Comparison of ENCODE assay signal across 8 cellular contexts in the genomic region with DNA sequence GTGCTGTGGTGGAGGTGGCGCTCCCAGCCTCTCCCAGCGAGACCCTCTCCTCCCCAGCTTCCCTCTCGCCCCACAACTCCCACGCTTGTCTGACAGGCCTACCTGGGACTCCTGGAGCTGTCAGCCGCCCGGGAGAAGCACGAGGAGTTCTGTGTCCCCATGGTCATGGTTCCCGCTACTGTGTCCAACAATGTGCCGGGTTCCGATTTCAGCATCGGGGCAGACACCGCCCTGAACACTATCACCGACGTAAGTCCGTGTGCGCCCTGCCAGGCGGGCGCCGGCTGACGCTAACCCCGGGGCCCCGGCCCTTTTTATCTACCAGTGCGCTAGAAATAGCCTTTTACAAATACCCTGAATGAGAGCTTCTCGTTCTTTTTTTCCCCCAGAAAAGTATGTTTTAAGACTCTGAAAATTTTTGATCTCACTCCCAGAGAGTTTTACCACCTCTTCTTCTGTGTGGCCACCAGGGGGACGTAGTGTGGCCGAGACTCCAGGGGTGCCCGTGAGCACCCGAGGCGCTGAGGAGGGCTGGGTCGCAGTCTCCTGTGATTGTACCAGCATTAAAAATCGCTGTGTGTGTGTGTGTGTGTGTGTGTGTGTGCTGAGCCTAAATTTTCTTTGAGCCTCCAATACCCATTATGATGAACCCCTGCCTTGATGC. TPM values are rescaled to one million over a fixed set of nuclear protein-coding genes. Genes with fewer than 3 reads are reported as not detected.
DNase-seq lines count a peak whose midpoint lies in the region; ATAC-seq and TF ChIP-seq lines count a peak whose summit lies in the region.

No MANE protein-coding gene starts in this region.

- CTCF ChIA-PET in Caco-2 (lab: Charles Lee) = interaction anchor here (0.8 kb wide), 1 partner anchor 29 kb away, joined by 3 read pairs; no protein-coding TSS in a partner anchor
- CTCF ChIA-PET in CD8-positive, alpha-beta memory T cell (lab: Charles Lee) = interaction anchor here (0.8 kb wide), 1 partner anchor 18 kb away, joined by 3 read pairs; no protein-coding TSS in a partner anchor

- ATAC-seq in right lobe of liver = peak in 1 of 4 donors; percentile 36
- ATAC-seq in GM18909 (IDR thresholded peaks at IDR 0.05; ENCODE audit: poor library complexity, unreplicated experiment) = no peak
- no peak for ATAC-seq in GM19395 (IDR thresholded peaks at IDR 0.05; ENCODE audit: unreplicated experiment)

- POLR2A ChIA-PET in Caco-2 (lab: Charles Lee) = interaction anchor here (0.6 kb wide), 1 partner anchor 142 kb away, joined by 3 read pairs; no protein-coding TSS in a partner anchor
- POLR2A ChIA-PET in CD8-positive, alpha-beta memory T cell (lab: Charles Lee) = no interaction called here

- DNase-seq in Caco-2 (peak in 1 of 2 experiments; percentile 59), HuH-7 (ENCODE audit: low spot score) (peak; percentile 79), brain microvascular endothelial cell (no peak), right lobe of liver (no peak), T-helper 9 cell (no peak)
- no peak for DNase-seq in CD8-positive, alpha-beta memory T cell

- 76% methylated on average over 16 of the region's 31 CpGs for WGBS in right lobe of liver (ENCODE audit: insufficient coverage, low coverage, low lambda C conversion rate, missing lambda C conversion rate)

- no peaks in the 10 kb centered on the region for H3K27me3 Mint-ChIP-seq in Caco-2 (ENCODE audit: insufficient read depth, unreplicated experiment)
- H3K27me3 Mint-ChIP-seq in CD8-positive, alpha-beta memory T cell = no peaks in the 10 kb centered on the region

- H3K4me3 ChIP-seq in Caco-2 (ENCODE audit: low read depth, low read length) = no peak overlapping the region
- no peak overlapping the region for H3K4me3 ChIP-seq in brain microvascular endothelial cell (ENCODE audit: low read depth, low read length)
- no peak overlapping the region for H3K4me3 ChIP-seq in right lobe of liver
- no peak overlapping the region for H3K4me3 ChIP-seq in CD8-positive, alpha-beta memory T cell (ENCODE audit: low read length)

- intact Hi-C loops in Caco-2 (cut with micrococcal nuclease; ENCODE audit: unreplicated experiment) (loop anchor here (1.0 kb wide), 1 partner anchor 11 kb away; no protein-coding TSS in a partner anchor), right lobe of liver (cut with DNase I) (no loop called here)

- no peaks in the 10 kb centered on the region for H3K9me3 Mint-ChIP-seq in Caco-2 (ENCODE audit: unreplicated experiment)
- H3K9me3 Mint-ChIP-seq in CD8-positive, alpha-beta memory T cell = no peaks in the 10 kb centered on the region

- H3K4me1 ChIP-seq in Caco-2 (no peaks in the 10 kb centered on the region), right lobe of liver (no peaks in the 10 kb centered on the region)
- no peaks in the 10 kb centered on the region for H3K4me1 ChIP-seq in CD8-positive, alpha-beta memory T cell (ENCODE audit: insufficient read depth, low read length)

- no TSS peak for BruUV-seq in Caco-2 (replicated peaks; lab: Mats Ljungman, UMichigan)

- no peaks in the 10 kb centered on the region for H3K4me1 Mint-ChIP-seq in Caco-2 (ENCODE audit: low read depth, unreplicated experiment)
- no peaks in the 10 kb centered on the region for H3K4me1 Mint-ChIP-seq in CD8-positive, alpha-beta memory T cell

- H3K36me3 ChIP-seq in Caco-2 (ENCODE audit: control insufficient read depth, insufficient read depth, low read length) (peaks cover 8% of the 10 kb centered on the region), brain microvascular endothelial cell (replicated peaks) (peaks cover 58% of the 10 kb centered on the region), right lobe of liver (no peaks in the 10 kb centered on the region)
- H3K36me3 ChIP-seq in CD8-positive, alpha-beta memory T cell (ENCODE audit: insufficient read depth, low read length) = peaks cover 9% of the 10 kb centered on the region

- H3K27me3 ChIP-seq in Caco-2 (replicated peaks; ENCODE audit: control insufficient read depth, insufficient read depth, low read length) (no peaks in the 10 kb centered on the region), brain microvascular endothelial cell (replicated peaks) (no peaks in the 10 kb centered on the region), right lobe of liver (no peaks in the 10 kb centered on the region)
- no peaks in the 10 kb centered on the region for H3K27me3 ChIP-seq in CD8-positive, alpha-beta memory T cell (ENCODE audit: insufficient read depth, low read length, poor library complexity, severe bottlenecking)

- no peak overlapping the region for H3K27ac Mint-ChIP-seq in Caco-2 (ENCODE audit: unreplicated experiment)
- no peak overlapping the region for H3K27ac Mint-ChIP-seq in CD8-positive, alpha-beta memory T cell

- in situ Hi-C loops in brain microvascular endothelial cell (cut with HindIII; ENCODE audit: low pct_ligation_motif_present, low sequenced_read_pairs) = no loop called here

- H3K9me3 ChIP-seq in Caco-2 (no peaks in the 10 kb centered on the region), right lobe of liver (no peaks in the 10 kb centered on the region)
- H3K9me3 ChIP-seq in CD8-positive, alpha-beta memory T cell (ENCODE audit: low read length) = no peaks in the 10 kb centered on the region

- peaks cover 95% of the 10 kb centered on the region for H3K36me3 Mint-ChIP-seq in Caco-2 (ENCODE audit: insufficient read depth, unreplicated experiment)
- peaks cover 10 to 87% (median 25%) of the 10 kb centered on the region in 3 donors for H3K36me3 Mint-ChIP-seq in CD8-positive, alpha-beta memory T cell

- TF ChIP-seq CTCF in Caco-2 (IDR thresholded peaks at IDR 0.05; ENCODE audit: insufficient read depth in 1 of 2, low read depth in 1 of 2, low read length in 1 of 2, severe bottlenecking in 1 of 2, unreplicated experiment in 1 of 2) (peak; percentile 65 to 72), brain microvascular endothelial cell (IDR thresholded peaks at IDR 0.05; ENCODE audit: low read depth, low read length, missing control alignments) (peak; percentile 72), right lobe of liver (IDR thresholded peaks at IDR 0.05) (peak; percentile 12 to 33 (median 23))

- TF ChIP-seq POLR2A in right lobe of liver (IDR thresholded peaks at IDR 0.05) = no peak

- no peak overlapping the region for H3K4me3 Mint-ChIP-seq in Caco-2 (ENCODE audit: unreplicated experiment)
- H3K4me3 Mint-ChIP-seq in CD8-positive, alpha-beta memory T cell = no peak overlapping the region

- H3K27ac ChIP-seq in brain microvascular endothelial cell (no peak overlapping the region), right lobe of liver (no peak overlapping the region)
- no peak overlapping the region for H3K27ac ChIP-seq in CD8-positive, alpha-beta memory T cell (ENCODE audit: low read depth, low read length)

RNA-seq across cellular contexts. Expression of a gene that starts 52.6 kb away (rescaled TPM):
- total RNA-seq in Caco-2 (2022) (218 and 234 TPM in 2 replicates), right lobe of liver (10 to 100 TPM in 3 of 6 experiments, 1 to 10 TPM in 2, under 1 TPM in 1; 0.66 to 24.1 (median 9.2) TPM)
- 100 to 1,000 TPM; 180 to 187 TPM for total RNA-seq in CD8-positive, alpha-beta memory T cell
- polyA plus RNA-seq in CD8-positive, alpha-beta memory T cell = 61.6 TPM

RNA-seq across cellular contexts. Expression of a gene that starts 52.7 kb away (rescaled TPM):
- total RNA-seq in Caco-2 (2022) (80.5 and 85.4 TPM in 2 replicates), right lobe of liver (10 to 100 TPM; 40.7 to 59.5 (median 49.7) TPM)
- 100 to 1,000 TPM; 132 TPM for total RNA-seq in CD8-positive, alpha-beta memory T cell
- 49.1 TPM for polyA plus RNA-seq in CD8-positive, alpha-beta memory T cell
